1 cellular context compared by ENCODE assay signal in the genomic region with DNA sequence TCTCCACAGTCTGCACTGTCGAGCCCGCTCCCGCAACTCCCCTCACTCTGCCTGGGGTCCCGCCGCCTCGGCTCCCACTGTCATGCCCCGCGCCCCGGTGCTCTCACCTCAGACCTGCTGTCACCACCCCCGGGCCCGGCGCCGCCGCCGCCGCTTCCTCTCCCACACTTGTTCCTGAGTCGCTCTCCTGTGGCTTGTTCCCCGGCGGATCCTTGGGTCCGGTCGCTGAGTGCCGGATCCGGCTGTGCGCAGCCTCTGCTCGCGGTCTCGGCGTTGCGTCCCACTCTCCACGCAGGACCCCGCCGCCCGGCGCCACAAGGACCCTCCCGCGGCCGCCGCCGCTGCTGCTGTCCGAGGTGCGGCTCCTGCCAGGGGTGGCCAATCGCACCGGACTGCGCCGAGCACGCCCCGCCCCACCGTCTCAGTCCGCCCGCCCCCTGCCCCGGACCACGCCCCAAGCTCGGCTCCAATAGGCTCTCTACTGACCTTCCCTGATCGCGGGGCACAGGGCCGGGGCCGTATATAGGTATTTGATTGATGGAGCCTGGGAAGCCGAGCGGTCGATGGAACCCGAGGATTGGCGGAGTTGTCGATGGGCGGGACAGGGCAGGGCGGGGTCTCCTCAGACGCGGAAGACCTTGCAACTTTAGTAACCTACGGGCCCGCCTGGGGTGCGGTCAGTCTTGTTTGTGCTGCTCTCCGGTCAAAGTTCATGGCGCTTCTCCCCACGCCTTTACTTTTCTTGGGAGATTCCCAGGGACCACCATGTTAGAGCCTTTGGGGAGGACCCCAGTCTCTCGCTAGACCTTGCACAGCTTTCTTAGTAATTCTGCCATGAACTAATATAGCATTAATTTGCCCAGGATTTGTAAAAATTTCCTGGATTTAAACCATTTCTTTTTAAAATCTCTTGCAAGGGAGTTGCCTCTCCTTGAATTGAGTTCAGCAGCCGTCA.
TF ChIP-seq lines count a peak whose summit lies in the region.

A gene (minus strand): TSS at position 367 of the 955 bp plus-strand sequence. CDS start 117,340 bp downstream, outside the sequence.

TF ChIP-seq in GM12878, 131 proteins besides CTCF, POLR2A, EP300 and RAD21 (continued from another document and continues in another):
- no peak for TF ChIP-seq ZBED1 (IDR thresholded peaks at IDR 0.05; ENCODE audit: borderline replicate concordance)
- no peak for TF ChIP-seq CEBPB (IDR thresholded peaks at IDR 0.05; ENCODE audit: borderline replicate concordance in 1 of 2, low read depth in 2 of 2, low read length in 2 of 2)
- peak; percentile 81 to 99 for TF ChIP-seq SRF (IDR thresholded peaks at IDR 0.05; ENCODE audit: low read depth in 2 of 2, low read length in 2 of 2)
- TF ChIP-seq, protein P1, sequence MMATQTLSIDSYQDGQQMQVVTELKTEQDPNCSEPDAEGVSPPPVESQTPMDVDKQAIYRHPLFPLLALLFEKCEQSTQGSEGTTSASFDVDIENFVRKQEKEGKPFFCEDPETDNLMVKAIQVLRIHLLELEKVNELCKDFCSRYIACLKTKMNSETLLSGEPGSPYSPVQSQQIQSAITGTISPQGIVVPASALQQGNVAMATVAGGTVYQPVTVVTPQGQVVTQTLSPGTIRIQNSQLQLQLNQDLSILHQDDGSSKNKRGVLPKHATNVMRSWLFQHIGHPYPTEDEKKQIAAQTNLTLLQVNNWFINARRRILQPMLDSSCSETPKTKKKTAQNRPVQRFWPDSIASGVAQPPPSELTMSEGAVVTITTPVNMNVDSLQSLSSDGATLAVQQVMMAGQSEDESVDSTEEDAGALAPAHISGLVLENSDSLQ (IDR thresholded peaks at IDR 0.05) = peak; percentile 66; the same call in 1 of the 2 replicates
- TF ChIP-seq IRF4 (IDR thresholded peaks at IDR 0.05; ENCODE audit: low read depth, low read length) = 0 out of 2 replicates have a peak, but pooled peaks have one; percentile 8
- TF ChIP-seq SP1 (IDR thresholded peaks at IDR 0.05; ENCODE audit: low read depth, low read length) = peak; percentile 92
- TF ChIP-seq POLR2AphosphoS2 (IDR thresholded peaks at IDR 0.05; ENCODE audit: low read depth, low read length) = peak; percentile 96
- no peak for TF ChIP-seq RELA (IDR thresholded peaks at IDR 0.05; ENCODE audit: borderline replicate concordance, partially characterized antibody)
- TF ChIP-seq MEF2B (IDR thresholded peaks at IDR 0.05; ENCODE audit: partially characterized antibody, poor library complexity, severe bottlenecking) = peak; percentile 11
- TF ChIP-seq MTA2 (IDR thresholded peaks at IDR 0.05; ENCODE audit: low read depth) = peak; percentile 43; the same call in 1 of the 2 replicates
- TF ChIP-seq IKZF2 (IDR thresholded peaks at IDR 0.05) = peak in 1 of 2 experiments; percentile 10; a peak in 1 of 4 replicates
- TF ChIP-seq, protein P2, sequence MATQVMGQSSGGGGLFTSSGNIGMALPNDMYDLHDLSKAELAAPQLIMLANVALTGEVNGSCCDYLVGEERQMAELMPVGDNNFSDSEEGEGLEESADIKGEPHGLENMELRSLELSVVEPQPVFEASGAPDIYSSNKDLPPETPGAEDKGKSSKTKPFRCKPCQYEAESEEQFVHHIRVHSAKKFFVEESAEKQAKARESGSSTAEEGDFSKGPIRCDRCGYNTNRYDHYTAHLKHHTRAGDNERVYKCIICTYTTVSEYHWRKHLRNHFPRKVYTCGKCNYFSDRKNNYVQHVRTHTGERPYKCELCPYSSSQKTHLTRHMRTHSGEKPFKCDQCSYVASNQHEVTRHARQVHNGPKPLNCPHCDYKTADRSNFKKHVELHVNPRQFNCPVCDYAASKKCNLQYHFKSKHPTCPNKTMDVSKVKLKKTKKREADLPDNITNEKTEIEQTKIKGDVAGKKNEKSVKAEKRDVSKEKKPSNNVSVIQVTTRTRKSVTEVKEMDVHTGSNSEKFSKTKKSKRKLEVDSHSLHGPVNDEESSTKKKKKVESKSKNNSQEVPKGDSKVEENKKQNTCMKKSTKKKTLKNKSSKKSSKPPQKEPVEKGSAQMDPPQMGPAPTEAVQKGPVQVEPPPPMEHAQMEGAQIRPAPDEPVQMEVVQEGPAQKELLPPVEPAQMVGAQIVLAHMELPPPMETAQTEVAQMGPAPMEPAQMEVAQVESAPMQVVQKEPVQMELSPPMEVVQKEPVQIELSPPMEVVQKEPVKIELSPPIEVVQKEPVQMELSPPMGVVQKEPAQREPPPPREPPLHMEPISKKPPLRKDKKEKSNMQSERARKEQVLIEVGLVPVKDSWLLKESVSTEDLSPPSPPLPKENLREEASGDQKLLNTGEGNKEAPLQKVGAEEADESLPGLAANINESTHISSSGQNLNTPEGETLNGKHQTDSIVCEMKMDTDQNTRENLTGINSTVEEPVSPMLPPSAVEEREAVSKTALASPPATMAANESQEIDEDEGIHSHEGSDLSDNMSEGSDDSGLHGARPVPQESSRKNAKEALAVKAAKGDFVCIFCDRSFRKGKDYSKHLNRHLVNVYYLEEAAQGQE (IDR thresholded peaks at IDR 0.05; ENCODE audit: low read depth, low read length) = peak; percentile 80
- peak; percentile 58 for TF ChIP-seq MYC (IDR thresholded peaks at IDR 0.05; ENCODE audit: insufficient read depth, insufficient read length, insufficient replicate concordance, low read length, severe bottlenecking)
- no peak for TF ChIP-seq BCL11A (IDR thresholded peaks at IDR 0.05; ENCODE audit: low read depth, low read length)
- peak; percentile 91 for TF ChIP-seq YY1 (IDR thresholded peaks at IDR 0.05; ENCODE audit: low read depth, low read length)
- TF ChIP-seq, protein P3, sequence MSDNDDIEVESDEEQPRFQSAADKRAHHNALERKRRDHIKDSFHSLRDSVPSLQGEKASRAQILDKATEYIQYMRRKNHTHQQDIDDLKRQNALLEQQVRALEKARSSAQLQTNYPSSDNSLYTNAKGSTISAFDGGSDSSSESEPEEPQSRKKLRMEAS (IDR thresholded peaks at IDR 0.05; ENCODE audit: low read depth, low read length) = peak; percentile 80; the same call in 1 of the 2 replicates
- TF ChIP-seq NRF1 (conservative IDR thresholded peaks at IDR 0.05; ENCODE audit: low read depth, low read length) = no peak
- TF ChIP-seq SPI1 (IDR thresholded peaks at IDR 0.05; ENCODE audit: borderline replicate concordance, insufficient read depth, low read depth, low read length) = peak; percentile 32; the same call in 1 of the 2 replicates
- TF ChIP-seq, protein P4, sequence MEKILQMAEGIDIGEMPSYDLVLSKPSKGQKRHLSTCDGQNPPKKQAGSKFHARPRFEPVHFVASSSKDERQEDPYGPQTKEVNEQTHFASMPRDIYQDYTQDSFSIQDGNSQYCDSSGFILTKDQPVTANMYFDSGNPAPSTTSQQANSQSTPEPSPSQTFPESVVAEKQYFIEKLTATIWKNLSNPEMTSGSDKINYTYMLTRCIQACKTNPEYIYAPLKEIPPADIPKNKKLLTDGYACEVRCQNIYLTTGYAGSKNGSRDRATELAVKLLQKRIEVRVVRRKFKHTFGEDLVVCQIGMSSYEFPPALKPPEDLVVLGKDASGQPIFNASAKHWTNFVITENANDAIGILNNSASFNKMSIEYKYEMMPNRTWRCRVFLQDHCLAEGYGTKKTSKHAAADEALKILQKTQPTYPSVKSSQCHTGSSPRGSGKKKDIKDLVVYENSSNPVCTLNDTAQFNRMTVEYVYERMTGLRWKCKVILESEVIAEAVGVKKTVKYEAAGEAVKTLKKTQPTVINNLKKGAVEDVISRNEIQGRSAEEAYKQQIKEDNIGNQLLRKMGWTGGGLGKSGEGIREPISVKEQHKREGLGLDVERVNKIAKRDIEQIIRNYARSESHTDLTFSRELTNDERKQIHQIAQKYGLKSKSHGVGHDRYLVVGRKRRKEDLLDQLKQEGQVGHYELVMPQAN (conservative IDR thresholded peaks at IDR 0.05) = peak; percentile 96
- no peak for TF ChIP-seq ATF7 (IDR thresholded peaks at IDR 0.05; ENCODE audit: low read depth)
- TF ChIP-seq, protein P5, sequence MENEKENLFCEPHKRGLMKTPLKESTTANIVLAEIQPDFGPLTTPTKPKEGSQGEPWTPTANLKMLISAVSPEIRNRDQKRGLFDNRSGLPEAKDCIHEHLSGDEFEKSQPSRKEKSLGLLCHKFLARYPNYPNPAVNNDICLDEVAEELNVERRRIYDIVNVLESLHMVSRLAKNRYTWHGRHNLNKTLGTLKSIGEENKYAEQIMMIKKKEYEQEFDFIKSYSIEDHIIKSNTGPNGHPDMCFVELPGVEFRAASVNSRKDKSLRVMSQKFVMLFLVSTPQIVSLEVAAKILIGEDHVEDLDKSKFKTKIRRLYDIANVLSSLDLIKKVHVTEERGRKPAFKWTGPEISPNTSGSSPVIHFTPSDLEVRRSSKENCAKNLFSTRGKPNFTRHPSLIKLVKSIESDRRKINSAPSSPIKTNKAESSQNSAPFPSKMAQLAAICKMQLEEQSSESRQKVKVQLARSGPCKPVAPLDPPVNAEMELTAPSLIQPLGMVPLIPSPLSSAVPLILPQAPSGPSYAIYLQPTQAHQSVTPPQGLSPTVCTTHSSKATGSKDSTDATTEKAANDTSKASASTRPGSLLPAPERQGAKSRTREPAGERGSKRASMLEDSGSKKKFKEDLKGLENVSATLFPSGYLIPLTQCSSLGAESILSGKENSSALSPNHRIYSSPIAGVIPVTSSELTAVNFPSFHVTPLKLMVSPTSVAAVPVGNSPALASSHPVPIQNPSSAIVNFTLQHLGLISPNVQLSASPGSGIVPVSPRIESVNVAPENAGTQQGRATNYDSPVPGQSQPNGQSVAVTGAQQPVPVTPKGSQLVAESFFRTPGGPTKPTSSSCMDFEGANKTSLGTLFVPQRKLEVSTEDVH (IDR thresholded peaks at IDR 0.05; ENCODE audit: low read depth, partially characterized antibody) = peak; percentile 23
- peak; percentile 72 for TF ChIP-seq HCFC1 (IDR thresholded peaks at IDR 0.05; ENCODE audit: low read length)
- peak; percentile 76; the same call in 1 of the 2 replicates for TF ChIP-seq SMAD5 (IDR thresholded peaks at IDR 0.05; ENCODE audit: low read depth)
- TF ChIP-seq, protein P6, sequence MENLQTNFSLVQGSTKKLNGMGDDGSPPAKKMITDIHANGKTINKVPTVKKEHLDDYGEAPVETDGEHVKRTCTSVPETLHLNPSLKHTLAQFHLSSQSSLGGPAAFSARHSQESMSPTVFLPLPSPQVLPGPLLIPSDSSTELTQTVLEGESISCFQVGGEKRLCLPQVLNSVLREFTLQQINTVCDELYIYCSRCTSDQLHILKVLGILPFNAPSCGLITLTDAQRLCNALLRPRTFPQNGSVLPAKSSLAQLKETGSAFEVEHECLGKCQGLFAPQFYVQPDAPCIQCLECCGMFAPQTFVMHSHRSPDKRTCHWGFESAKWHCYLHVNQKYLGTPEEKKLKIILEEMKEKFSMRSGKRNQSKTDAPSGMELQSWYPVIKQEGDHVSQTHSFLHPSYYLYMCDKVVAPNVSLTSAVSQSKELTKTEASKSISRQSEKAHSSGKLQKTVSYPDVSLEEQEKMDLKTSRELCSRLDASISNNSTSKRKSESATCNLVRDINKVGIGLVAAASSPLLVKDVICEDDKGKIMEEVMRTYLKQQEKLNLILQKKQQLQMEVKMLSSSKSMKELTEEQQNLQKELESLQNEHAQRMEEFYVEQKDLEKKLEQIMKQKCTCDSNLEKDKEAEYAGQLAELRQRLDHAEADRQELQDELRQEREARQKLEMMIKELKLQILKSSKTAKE (IDR thresholded peaks at IDR 0.05; ENCODE audit: low read depth, poor library complexity, severe bottlenecking) = peak; percentile 60
- TF ChIP-seq ZNF274 (IDR thresholded peaks at IDR 0.05; ENCODE audit: insufficient read depth, insufficient read length) = no peak
- TF ChIP-seq NR2F1 (conservative IDR thresholded peaks at IDR 0.05) = peak; percentile 84
- peak; percentile 74 for TF ChIP-seq SMAD1 (IDR thresholded peaks at IDR 0.05; ENCODE audit: low read depth, partially characterized antibody)
- no peak for TF ChIP-seq SREBF2 (IDR thresholded peaks at IDR 0.05; ENCODE audit: low read length)
- peak; percentile 2; the same call in 1 of the 2 replicates for TF ChIP-seq SMC3 (IDR thresholded peaks at IDR 0.05; ENCODE audit: borderline replicate concordance, low read length)
- TF ChIP-seq CREM (IDR thresholded peaks at IDR 0.05; ENCODE audit: low read depth) = peak; percentile 38; the same call in 1 of the 2 replicates
- TF ChIP-seq, protein P7, sequence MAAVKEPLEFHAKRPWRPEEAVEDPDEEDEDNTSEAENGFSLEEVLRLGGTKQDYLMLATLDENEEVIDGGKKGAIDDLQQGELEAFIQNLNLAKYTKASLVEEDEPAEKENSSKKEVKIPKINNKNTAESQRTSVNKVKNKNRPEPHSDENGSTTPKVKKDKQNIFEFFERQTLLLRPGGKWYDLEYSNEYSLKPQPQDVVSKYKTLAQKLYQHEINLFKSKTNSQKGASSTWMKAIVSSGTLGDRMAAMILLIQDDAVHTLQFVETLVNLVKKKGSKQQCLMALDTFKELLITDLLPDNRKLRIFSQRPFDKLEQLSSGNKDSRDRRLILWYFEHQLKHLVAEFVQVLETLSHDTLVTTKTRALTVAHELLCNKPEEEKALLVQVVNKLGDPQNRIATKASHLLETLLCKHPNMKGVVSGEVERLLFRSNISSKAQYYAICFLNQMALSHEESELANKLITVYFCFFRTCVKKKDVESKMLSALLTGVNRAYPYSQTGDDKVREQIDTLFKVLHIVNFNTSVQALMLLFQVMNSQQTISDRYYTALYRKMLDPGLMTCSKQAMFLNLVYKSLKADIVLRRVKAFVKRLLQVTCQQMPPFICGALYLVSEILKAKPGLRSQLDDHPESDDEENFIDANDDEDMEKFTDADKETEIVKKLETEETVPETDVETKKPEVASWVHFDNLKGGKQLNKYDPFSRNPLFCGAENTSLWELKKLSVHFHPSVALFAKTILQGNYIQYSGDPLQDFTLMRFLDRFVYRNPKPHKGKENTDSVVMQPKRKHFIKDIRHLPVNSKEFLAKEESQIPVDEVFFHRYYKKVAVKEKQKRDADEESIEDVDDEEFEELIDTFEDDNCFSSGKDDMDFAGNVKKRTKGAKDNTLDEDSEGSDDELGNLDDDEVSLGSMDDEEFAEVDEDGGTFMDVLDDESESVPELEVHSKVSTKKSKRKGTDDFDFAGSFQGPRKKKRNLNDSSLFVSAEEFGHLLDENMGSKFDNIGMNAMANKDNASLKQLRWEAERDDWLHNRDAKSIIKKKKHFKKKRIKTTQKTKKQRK (IDR thresholded peaks at IDR 0.05; ENCODE audit: low read depth, low read length) = peak; percentile 61; the same call in 1 of the 2 replicates
- peak; percentile 30; the same call in 1 of the 2 replicates for TF ChIP-seq TCF12 (IDR thresholded peaks at IDR 0.05; ENCODE audit: low read depth, low read length)
- TF ChIP-seq CBFB (IDR thresholded peaks at IDR 0.05; ENCODE audit: low read depth) = peak; percentile 89; the same call in 1 of the 2 replicates
- TF ChIP-seq IKZF1 (conservative IDR thresholded peaks at IDR 0.05) = peak; percentile 77
- TF ChIP-seq POLR2AphosphoS5 (IDR thresholded peaks at IDR 0.05; ENCODE audit: low read length) = peak; percentile 99
